Comparison of ENCODE assay signal across 13 cellular contexts in the genomic region with DNA sequence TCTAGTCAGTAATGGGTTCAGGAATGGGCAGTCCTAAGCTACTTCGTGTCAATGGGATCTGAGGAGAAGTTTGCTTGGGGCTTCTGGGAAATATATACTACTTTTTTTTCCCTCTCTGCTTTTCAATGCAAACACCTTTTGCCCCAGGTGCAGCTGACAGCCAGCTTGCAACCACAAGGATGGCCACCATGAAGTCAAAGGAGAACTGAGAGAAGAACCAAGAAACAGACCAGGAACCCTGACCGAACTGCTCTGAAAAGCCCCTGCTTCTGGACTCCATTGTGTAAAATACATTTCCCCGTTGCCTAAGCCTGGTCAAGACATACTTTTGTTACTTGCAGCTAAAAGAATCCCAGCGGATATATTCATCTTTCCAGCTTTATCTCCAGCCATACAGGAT. TPM values are rescaled to one million over a fixed set of nuclear protein-coding genes. Genes with fewer than 3 reads are reported as not detected.
DNase-seq lines count a peak whose midpoint lies in the region; ATAC-seq, FAIRE-seq and TF ChIP-seq lines count a peak whose summit lies in the region.
"Had no signal": no experiment of that assay in that cellular context is flagged by ENCODE, and none has a peak within 500 bp of the region (broad histone marks: within the 10 kb centered on the region; RNA-seq: fewer than 3 reads in every experiment).

No MANE protein-coding gene starts in this region.

- H4K20me1 ChIP-seq in OCI-LY7 (ENCODE audit: insufficient read depth, low read length) = no peaks in the 10 kb centered on the region
- H4K20me1 ChIP-seq: BLaER1 had no signal

- H3K27ac Mint-ChIP-seq in HFFc6 = no peak overlapping the region
- no peak overlapping the region for H3K27ac Mint-ChIP-seq in activated CD4-positive, alpha-beta T cell treated with anti-CD3 and anti-CD28 coated beads, Interleukin-2, amount 10 ng/mL, durations not matched to agents 7 days and 5 days

- FAIRE-seq in D721Med (lab: Jason Lieb, UNC) = no peak
- FAIRE-seq: endothelial cell of umbilical vein had no signal

- H3K9me2 ChIP-seq in OCI-LY7 (ENCODE audit: insufficient read depth, low read length) = no peaks in the 10 kb centered on the region

- H3K9me3 Mint-ChIP-seq in HFFc6 = no peaks in the 10 kb centered on the region
- peaks cover 2% of the 10 kb centered on the region for H3K9me3 Mint-ChIP-seq in activated CD4-positive, alpha-beta T cell treated with anti-CD3 and anti-CD28 coated beads, Interleukin-2, amount 10 ng/mL, durations not matched to agents 7 days and 5 days

- WGBS in prostate gland = 89% methylated on average over 4 of the region's 4 CpGs

- TF ChIP-seq CTCF in OCI-LY7 (conservative IDR thresholded peaks at IDR 0.05; ENCODE audit: low read length) = no peak
- no peak for TF ChIP-seq CTCF in HFFc6 (IDR thresholded peaks at IDR 0.05)
- no peak for TF ChIP-seq CTCF in prostate gland (IDR thresholded peaks at IDR 0.05)
- TF ChIP-seq CTCF in D721Med (IDR thresholded peaks at IDR 0.05; ENCODE audit: insufficient read depth, missing control alignments) = no peak

- H3K4me3 ChIP-seq in OCI-LY7 (ENCODE audit: low read depth, low read length, poor library complexity, severe bottlenecking) = no peak overlapping the region
- H3K4me3 ChIP-seq in prostate gland = no peak overlapping the region
- H3K4me3 ChIP-seq: BLaER1, body of pancreas had no signal

- peak; percentile 80 for DNase-seq in OCI-LY7 (ENCODE audit: low spot score)
- DNase-seq in HFFc6 = no peak
- no peak for DNase-seq in prostate gland (ENCODE audit: low spot score)
- DNase-seq in D721Med (ENCODE audit: insufficient read length, low spot score) = no peak
- no peak for DNase-seq in activated CD4-positive, alpha-beta T cell treated with anti-CD3 and anti-CD28 coated beads, Interleukin-2, amount 10 ng/mL, durations not matched to agents 7 days and 5 days
- DNase-seq: activated T-cell treated with anti-CD3 and anti-CD28 coated beads for 4 hours, body of pancreas, hippocampal formation had no signal

- peak overlapping the region; percentile 55 for H3K4me2 ChIP-seq in OCI-LY7 (ENCODE audit: low read length)
- H3K4me2 ChIP-seq: BLaER1 had no signal

- no peaks in the 10 kb centered on the region for H3K27me3 ChIP-seq in prostate gland (replicated peaks; ENCODE audit: insufficient read depth)
- H3K27me3 ChIP-seq: BLaER1, body of pancreas had no signal

- H3K4me1 ChIP-seq in OCI-LY7 (ENCODE audit: insufficient read depth, low read length, poor library complexity, severe bottlenecking) (peaks cover 88% of the 10 kb centered on the region), prostate gland (replicated peaks) (no peaks in the 10 kb centered on the region)

- peak overlapping the region; percentile 76 for H2AFZ ChIP-seq in OCI-LY7 (ENCODE audit: low read length)

- H3K4me1 Mint-ChIP-seq in HFFc6 (ENCODE audit: low read depth) = peaks cover 20% of the 10 kb centered on the region
- peaks cover 41% of the 10 kb centered on the region for H3K4me1 Mint-ChIP-seq in activated CD4-positive, alpha-beta T cell treated with anti-CD3 and anti-CD28 coated beads, Interleukin-2, amount 10 ng/mL, durations not matched to agents 7 days and 5 days

- no peak overlapping the region for H3K4me3 Mint-ChIP-seq in HFFc6
- H3K4me3 Mint-ChIP-seq in activated CD4-positive, alpha-beta T cell treated with anti-CD3 and anti-CD28 coated beads, Interleukin-2, amount 10 ng/mL, durations not matched to agents 7 days and 5 days = no peak overlapping the region

- H3K27ac ChIP-seq in OCI-LY7 (ENCODE audit: low read depth, low read length, poor library complexity, severe bottlenecking) (peak overlapping the region; percentile 47), prostate gland (no peak overlapping the region)
- H3K27ac ChIP-seq: BLaER1, body of pancreas had no signal

- no peak for TF ChIP-seq POLR2A in prostate gland (IDR thresholded peaks at IDR 0.05)

- no peaks in the 10 kb centered on the region for H3K79me2 ChIP-seq in OCI-LY7 (ENCODE audit: insufficient read depth, low read depth, low read length)

- no peaks in the 10 kb centered on the region for H3K36me3 Mint-ChIP-seq in HFFc6 (ENCODE audit: low read depth)
- H3K36me3 Mint-ChIP-seq in activated CD4-positive, alpha-beta T cell treated with anti-CD3 and anti-CD28 coated beads, Interleukin-2, amount 10 ng/mL, durations not matched to agents 7 days and 5 days (ENCODE audit: low read depth) = peaks cover 13% of the 10 kb centered on the region

- BruUV-seq in OCI-LY7 (replicated peaks; lab: Mats Ljungman, UMichigan) = no TSS peak

- ATAC-seq in GM18867 (IDR thresholded peaks at IDR 0.05; ENCODE audit: unreplicated experiment) = peak; percentile 88
- peak; percentile 77 for ATAC-seq in GM21528 (IDR thresholded peaks at IDR 0.05; ENCODE audit: low FRiP score, unreplicated experiment)
- peak; percentile 75 for ATAC-seq in HG03064 (IDR thresholded peaks at IDR 0.05; ENCODE audit: low read depth, unreplicated experiment)
- ATAC-seq: body of pancreas had no signal

- POLR2A ChIA-PET in OCI-LY7 (lab: Charles Lee) = interaction anchor here (0.8 to 1.2 kb wide), 4 partner anchors 9 to 60 kb away, joined by 3 read pairs; no protein-coding TSS in a partner anchor
- POLR2A ChIA-PET in activated CD4-positive, alpha-beta T cell treated with anti-CD3 and anti-CD28 coated beads, Interleukin-2, amount 10 ng/mL, durations not matched to agents 7 days and 5 days (lab: Charles Lee) = no interaction called here

- CTCF ChIA-PET in OCI-LY7 (lab: Charles Lee; ENCODE audit: unreplicated experiment) = interaction anchor here (1.2 kb wide), 1 partner anchor 24 kb away, joined by 3 read pairs; no protein-coding TSS in a partner anchor
- CTCF ChIA-PET in activated CD4-positive, alpha-beta T cell treated with anti-CD3 and anti-CD28 coated beads, Interleukin-2, amount 10 ng/mL, durations not matched to agents 7 days and 5 days (lab: Charles Lee) = no interaction called here

- intact Hi-C loops in OCI-LY7 (cut with micrococcal nuclease; ENCODE audit: unreplicated experiment) (loop anchor here (1.0 kb wide), 1 partner anchor 25 kb away; no protein-coding TSS in a partner anchor), prostate gland (cut with DNase I) (no loop called here)

- H3K36me3 ChIP-seq in OCI-LY7 (ENCODE audit: insufficient read depth, low read length) (no peaks in the 10 kb centered on the region), prostate gland (no peaks in the 10 kb centered on the region)
- H3K36me3 ChIP-seq: BLaER1 had no signal

- H3K9me3 ChIP-seq in OCI-LY7 (ENCODE audit: low read length) = no peaks in the 10 kb centered on the region
- H3K9me3 ChIP-seq in prostate gland = no peaks in the 10 kb centered on the region
- H3K9me3 ChIP-seq: BLaER1, body of pancreas had no signal

- H3K27me3 Mint-ChIP-seq in HFFc6 (ENCODE audit: insufficient read depth) = peaks cover 3% of the 10 kb centered on the region; the same call in 1 of the 2 replicates
- H3K27me3 Mint-ChIP-seq in activated CD4-positive, alpha-beta T cell treated with anti-CD3 and anti-CD28 coated beads, Interleukin-2, amount 10 ng/mL, durations not matched to agents 7 days and 5 days = peaks cover 13% of the 10 kb centered on the region

RNA-seq across cellular contexts. Expression of a gene that starts 20.1 kb away (rescaled TPM):
- not detected in 2 replicates for total RNA-seq in OCI-LY7 (2014; rRNA removed; shearing (Covaris generic))
- total RNA-seq in OCI-LY7 (2022) (0.07 and 0.55 TPM in 2 replicates), prostate gland (100 to 1,000 TPM; 166 to 203 TPM)
- 1,000 to 10,000 TPM; 1,912 to 2,221 (median 2,175) TPM for total RNA-seq in HFFc6 (2021; fragmentation: NEBNext Ultra II Directional; extraction: Animal tissue kit (Norgen Biotek cat#: 25700))
- 100 to 1,000 TPM; 518 to 534 TPM for total RNA-seq in activated CD4-positive, alpha-beta T cell treated with anti-CD3 and anti-CD28 coated beads, Interleukin-2, amount 10 ng/mL, durations not matched to agents 7 days and 5 days

Comparison
In these comparisons a context has a peak if more than half of its experiments do, and no peak if none do; other contexts are left out.
1. RNA of a gene that starts 20.1 kb away (total RNA-seq): 1,912 to 2,221 TPM in HFFc6, 518 to 534 TPM in activated CD4-positive, alpha-beta T cell treated with anti-CD3 and anti-CD28 coated beads, Interleukin-2, amount 10 ng/mL, durations not matched to agents 7 days and 5 days and 166 to 203 TPM in prostate gland; 0.07 to 0.55 TPM in OCI-LY7; every median in the first group is over 100 times any median in the second.
2. Peak in every context shown above with its lines, with median percentiles within 50 percentile points of each other: ATAC-seq.